Comparison of ENCODE assay signal across 11 cellular contexts in the genomic region with DNA sequence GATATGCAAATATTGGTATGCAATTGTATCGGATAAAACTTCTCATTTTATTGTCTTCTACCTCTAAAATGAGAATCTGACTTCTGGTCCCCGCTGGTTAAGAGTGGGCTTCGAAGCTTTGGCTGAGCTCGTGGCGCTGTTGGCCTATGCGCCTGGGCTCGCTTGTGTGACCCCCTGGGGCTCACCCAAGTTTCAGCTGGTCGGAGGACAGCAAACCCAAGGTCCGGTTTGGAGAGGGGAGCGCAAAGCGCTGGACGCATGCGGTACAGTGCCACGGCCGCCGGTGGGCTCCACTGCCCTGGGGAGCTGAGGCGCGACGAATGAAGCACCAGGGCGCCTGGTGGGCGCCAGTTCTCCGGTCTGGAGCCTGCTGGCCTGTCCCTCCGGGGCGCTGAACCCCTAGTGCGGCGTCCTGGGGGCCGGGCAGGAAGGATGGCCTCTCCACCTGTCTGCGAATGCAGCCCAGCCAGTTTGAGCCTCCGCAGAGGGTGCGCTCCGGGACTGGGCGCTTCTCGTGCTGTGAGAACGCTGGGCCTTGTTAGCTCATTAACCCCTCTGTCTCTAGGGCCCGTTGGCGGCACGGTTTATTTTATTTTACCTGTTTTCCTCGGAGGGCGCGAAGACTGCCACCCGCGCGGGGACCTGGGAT. TPM values are rescaled to one million over a fixed set of nuclear protein-coding genes. Genes with fewer than 3 reads are reported as not detected.
DNase-seq lines count a peak whose midpoint lies in the region; FAIRE-seq and TF ChIP-seq lines count a peak whose summit lies in the region.
"Had no signal": no experiment of that assay in that cellular context is flagged by ENCODE, and none has a peak within 500 bp of the region (broad histone marks: within the 10 kb centered on the region; RNA-seq: fewer than 3 reads in every experiment).

No MANE protein-coding gene starts in this region.

- no peak for TF ChIP-seq POLR2A in GM12891 (IDR thresholded peaks at IDR 0.05; ENCODE audit: low read depth, low read length)

- peak; percentile 36 for TF ChIP-seq CTCF in fibroblast of the aortic adventitia (IDR thresholded peaks at IDR 0.05; ENCODE audit: insufficient read depth, low read length)

- peak overlapping the region; percentile 99 for H3K9ac ChIP-seq in SK-N-MC (ENCODE audit: insufficient read length)

- H3K9me3 ChIP-seq in SK-N-MC (ENCODE audit: low read depth, low read length), result no peaks in the 10 kb centered on the region
- no peaks in the 10 kb centered on the region for H3K9me3 ChIP-seq in muscle layer of duodenum (ENCODE audit: control insufficient read depth in 1 of 2, low read length in 2 of 2)

- DNase-seq in SK-N-MC (ENCODE audit: low read depth, low spot score) (no peak), fibroblast of the aortic adventitia (ENCODE audit: low read depth) (peak; percentile 66), HK-2 (ENCODE audit: unreplicated experiment) (no peak), SKM-1 treated with dmso at 0.1 percent for 144 hours (lab: John Stamatoyannopoulos, UW; ENCODE audit: unreplicated experiment) (no peak), SHP77 treated with DMSO at 0.1 percent for 48 hours (lab: John Stamatoyannopoulos, UW) (no peak), GM12891 (ENCODE audit: insufficient read length, low spot score) (no peak)
- DNase-seq: activated gamma-delta T cell, NCI-H510A had no signal

- FAIRE-seq in GM12891 (lab: Jason Lieb, UNC), result no peak
- FAIRE-seq: TTC549 had no signal

- WGBS in urinary bladder, result 14% methylated on average over 43 of the region's 43 CpGs

- H3K27ac ChIP-seq in SK-N-MC (peak overlapping the region; percentile 100), muscle layer of duodenum (ENCODE audit: low read length) (peak overlapping the region; percentile 88), urinary bladder (ENCODE audit: low read depth) (peak overlapping the region; percentile 94)

- peaks cover 100% of the 10 kb centered on the region for H3K36me3 ChIP-seq in SK-N-MC (ENCODE audit: insufficient read depth, low read length)
- peaks cover 0 to 5% of the 10 kb centered on the region in 2 donors for H3K36me3 ChIP-seq in muscle layer of duodenum (ENCODE audit: control insufficient read depth in 1 of 2, insufficient read depth in 2 of 2, low read length in 2 of 2)
- H3K36me3 ChIP-seq in urinary bladder (ENCODE audit: insufficient read depth), result no peaks in the 10 kb centered on the region

- H3K4me1 ChIP-seq in muscle layer of duodenum (ENCODE audit: control insufficient read depth in 1 of 2, insufficient read depth in 2 of 2, low read length in 2 of 2), result peaks cover 0 to 2% of the 10 kb centered on the region in 2 donors
- no peaks in the 10 kb centered on the region for H3K4me1 ChIP-seq in urinary bladder (ENCODE audit: insufficient read depth)

- H3K4me3 ChIP-seq in SK-N-MC (peak overlapping the region; percentile 82), fibroblast of the aortic adventitia (ENCODE audit: low read depth, low read length) (peak overlapping the region; percentile 71), muscle layer of duodenum (ENCODE audit: low read depth in 1 of 2, low read length in 2 of 2) (peak overlapping the region; percentile 62 to 93), urinary bladder (ENCODE audit: low read depth, low read length) (peak overlapping the region; percentile 47)

- no peaks in the 10 kb centered on the region for H3K27me3 ChIP-seq in muscle layer of duodenum (ENCODE audit: low read depth, low read length)

TF ChIP-seq in GM12891, 5 proteins besides CTCF, POLR2A, EP300 and RAD21:
- no peak for TF ChIP-seq POU2F2 (IDR thresholded peaks at IDR 0.05; ENCODE audit: low read depth, low read length)
- no peak for TF ChIP-seq POLR2AphosphoS5 (IDR thresholded peaks at IDR 0.05; ENCODE audit: low read depth, low read length)
- no peak for TF ChIP-seq SPI1 (IDR thresholded peaks at IDR 0.05; ENCODE audit: low read depth, low read length)
- TF ChIP-seq TAF1 (IDR thresholded peaks at IDR 0.05; ENCODE audit: low read depth, low read length), result no peak
- TF ChIP-seq PAX5 (IDR thresholded peaks at IDR 0.05; ENCODE audit: insufficient read depth, low read length, severe bottlenecking), result no peak

RNA-seq across cellular contexts. Expression of gene MEIS1, which starts 10.3 kb away (rescaled TPM):
- total RNA-seq in fibroblast of the aortic adventitia (ENCODE audit: low replicate concordance) (65.0 and 78.2 TPM in 2 replicates), urinary bladder (213 TPM)
- 46.5 TPM for polyA plus RNA-seq in urinary bladder
- polyA plus RNA-seq in GM12891 (2012; ENCODE audit: low read depth, missing spikeins), result not detected
